Comparison of ENCODE assay signal across 25 cellular contexts in genomic region chr2:8496617-8497016, GRCh38.
DNase-seq lines count a peak whose midpoint lies in the region; ATAC-seq and TF ChIP-seq lines count a peak whose summit lies in the region.
"Had no signal": no experiment of that assay in that cellular context is flagged by ENCODE, and none has a peak within 500 bp of the region (broad histone marks: within the 10 kb centered on the region; RNA-seq: fewer than 3 reads in every experiment).

No MANE protein-coding gene starts in this region.

- ATAC-seq in stimulated activated effector memory CD8-positive, alpha-beta T cell treated with anti-CD3 and anti-CD28 coated beads, Interleukin-12 subunit alpha, Interleukin-12 subunit beta, amount 100 ng/mL, for 72 hours, result no peak
- ATAC-seq in GM21737 (IDR thresholded peaks at IDR 0.05; ENCODE audit: unreplicated experiment), result no peak
- ATAC-seq: activated T-cell treated with anti-CD3 and anti-CD28 coated beads, Interleukin-2, amount 50 U/mL, for 4 hours; effector memory CD8-positive, alpha-beta T cell; SK-N-SH treated with all-trans-retinoic acid at 6 μM for 48 hours; stimulated activated memory B cell treated with anti-CD40 and anti-IgM and Interleukin-4, amounts not matched to agents 10 μg/mL and 1 μg/mL and 100 μg/mL, for 72 hours had no signal

- H3K36me3 Mint-ChIP-seq in chondrocyte (ENCODE audit: low read depth), result no peaks in the 10 kb centered on the region
- H3K36me3 Mint-ChIP-seq in immature natural killer cell, result no peaks in the 10 kb centered on the region
- H3K36me3 Mint-ChIP-seq in stimulated activated effector memory CD8-positive, alpha-beta T cell treated with anti-CD3 and anti-CD28 coated beads, Interleukin-12 subunit alpha, Interleukin-12 subunit beta, amount 100 ng/mL, for 72 hours, result peaks cover 5% of the 10 kb centered on the region
- H3K36me3 Mint-ChIP-seq: CD4-positive, CD25-positive, alpha-beta regulatory T cell; naive B cell; stimulated activated memory B cell treated with anti-CD40 and anti-IgM and Interleukin-4, amounts not matched to agents 10 μg/mL and 1 μg/mL and 100 μg/mL, for 72 hours had no signal

- no peak overlapping the region for H3K4me3 Mint-ChIP-seq in chondrocyte (ENCODE audit: unreplicated experiment)
- H3K4me3 Mint-ChIP-seq in immature natural killer cell, result no peak overlapping the region
- no peak overlapping the region for H3K4me3 Mint-ChIP-seq in stimulated activated effector memory CD8-positive, alpha-beta T cell treated with anti-CD3 and anti-CD28 coated beads, Interleukin-12 subunit alpha, Interleukin-12 subunit beta, amount 100 ng/mL, for 72 hours
- H3K4me3 Mint-ChIP-seq: activated CD4-positive, alpha-beta T cell treated with anti-CD3 and anti-CD28 coated beads, Interleukin-2, amount 10 ng/mL, durations not matched to agents 7 days and 5 days; activated T-cell treated with anti-CD3 and anti-CD28 coated beads, Interleukin-2, amount 50 U/mL, for 4 hours; CD4-positive, CD25-positive, alpha-beta regulatory T cell; effector memory CD8-positive, alpha-beta T cell; stimulated activated memory B cell treated with anti-CD40 and anti-IgM and Interleukin-4, amounts not matched to agents 10 μg/mL and 1 μg/mL and 100 μg/mL, for 72 hours had no signal

- DNase-seq in DMS53 (lab: John Stamatoyannopoulos, UW) (peak; percentile 35), DMS53 treated with DMSO at 0.1 percent for 48 hours (lab: John Stamatoyannopoulos, UW; ENCODE audit: unreplicated experiment) (no peak), chondrocyte (ENCODE audit: low spot score) (peak; percentile 24), immature natural killer cell (no peak), NCI-H1417 (lab: John Stamatoyannopoulos, UW) (no peak), HEK293T (ENCODE audit: extremely low spot score) (no peak)
- DNase-seq in stimulated activated effector memory CD8-positive, alpha-beta T cell treated with anti-CD3 and anti-CD28 coated beads, Interleukin-12 subunit alpha, Interleukin-12 subunit beta, amount 100 ng/mL, for 72 hours (ENCODE audit: low spot score in 2 of 2), result no peak
- DNase-seq: 8988T; activated CD4-positive, alpha-beta T cell treated with anti-CD3 and anti-CD28 coated beads, Interleukin-2, amount 10 ng/mL, durations not matched to agents 7 days and 5 days; activated naive CD4-positive, alpha-beta T cell; activated T-cell treated with anti-CD3 and anti-CD28 coated beads, Interleukin-2, amount 50 U/mL, for 4 hours; amniotic stem cell; CD4-positive, CD25-positive, alpha-beta regulatory T cell; effector memory CD8-positive, alpha-beta T cell; mesenchymal stem cell; naive B cell; NCI-H1105; NCI-H2081; NCI-H774; RPMI8226; stimulated activated CD4-positive, alpha-beta T cell treated with anti-CD3 and anti-CD28 coated beads, Interleukin-4, amount 100 ng/mL, for 24 hours; WERI-Rb-1 had no signal

- H3K9me3 Mint-ChIP-seq in chondrocyte (ENCODE audit: low read depth), result no peaks in the 10 kb centered on the region
- no peaks in the 10 kb centered on the region for H3K9me3 Mint-ChIP-seq in immature natural killer cell
- H3K9me3 Mint-ChIP-seq in stimulated activated effector memory CD8-positive, alpha-beta T cell treated with anti-CD3 and anti-CD28 coated beads, Interleukin-12 subunit alpha, Interleukin-12 subunit beta, amount 100 ng/mL, for 72 hours, result no peaks in the 10 kb centered on the region
- H3K9me3 Mint-ChIP-seq: activated CD4-positive, alpha-beta T cell treated with anti-CD3 and anti-CD28 coated beads, Interleukin-2, amount 10 ng/mL, durations not matched to agents 7 days and 5 days; activated T-cell treated with anti-CD3 and anti-CD28 coated beads, Interleukin-2, amount 50 U/mL, for 4 hours; CD4-positive, CD25-positive, alpha-beta regulatory T cell; effector memory CD8-positive, alpha-beta T cell; naive B cell; stimulated activated memory B cell treated with anti-CD40 and anti-IgM and Interleukin-4, amounts not matched to agents 10 μg/mL and 1 μg/mL and 100 μg/mL, for 72 hours had no signal

- no peak for TF ChIP-seq CTCF in chondrocyte (IDR thresholded peaks at IDR 0.05)

- CTCF ChIA-PET in HEK293T (lab: Yijun Ruan, JAX), result no interaction called here

- H3K27ac Mint-ChIP-seq in chondrocyte (ENCODE audit: unreplicated experiment), result no peak overlapping the region
- H3K27ac Mint-ChIP-seq in immature natural killer cell, result peak overlapping the region in 4 of 6 donors; percentile 33 to 53 (median 45)
- H3K27ac Mint-ChIP-seq in stimulated activated effector memory CD8-positive, alpha-beta T cell treated with anti-CD3 and anti-CD28 coated beads, Interleukin-12 subunit alpha, Interleukin-12 subunit beta, amount 100 ng/mL, for 72 hours, result peak overlapping the region; percentile 4
- H3K27ac Mint-ChIP-seq: activated CD4-positive, alpha-beta T cell treated with anti-CD3 and anti-CD28 coated beads, Interleukin-2, amount 10 ng/mL, durations not matched to agents 7 days and 5 days; CD4-positive, CD25-positive, alpha-beta regulatory T cell; naive B cell; stimulated activated memory B cell treated with anti-CD40 and anti-IgM and Interleukin-4, amounts not matched to agents 10 μg/mL and 1 μg/mL and 100 μg/mL, for 72 hours had no signal

- H3K4me1 Mint-ChIP-seq in chondrocyte (ENCODE audit: low read depth) (peaks cover 22% of the 10 kb centered on the region), immature natural killer cell (peaks cover 6 to 21% of the 10 kb centered on the region in 2 donors)
- H3K4me1 Mint-ChIP-seq in stimulated activated effector memory CD8-positive, alpha-beta T cell treated with anti-CD3 and anti-CD28 coated beads, Interleukin-12 subunit alpha, Interleukin-12 subunit beta, amount 100 ng/mL, for 72 hours, result peaks cover 38% of the 10 kb centered on the region
- H3K4me1 Mint-ChIP-seq: CD4-positive, CD25-positive, alpha-beta regulatory T cell had no signal

- no peaks in the 10 kb centered on the region for H3K27me3 Mint-ChIP-seq in chondrocyte (ENCODE audit: low read depth)
- H3K27me3 Mint-ChIP-seq in immature natural killer cell (ENCODE audit: low read depth in 3 of 3), result peaks cover 0 to 6% (median 0%) of the 10 kb centered on the region in 3 donors
- H3K27me3 Mint-ChIP-seq: activated CD4-positive, alpha-beta T cell treated with anti-CD3 and anti-CD28 coated beads, Interleukin-2, amount 10 ng/mL, durations not matched to agents 7 days and 5 days; CD4-positive, CD25-positive, alpha-beta regulatory T cell; effector memory CD8-positive, alpha-beta T cell had no signal

- POLR2A ChIA-PET in HEK293T (lab: Yijun Ruan, JAX), result no interaction called here

TF ChIP-seq in HEK293T, 16 proteins besides CTCF, POLR2A, EP300 and RAD21:
- TF ChIP-seq HDGF (IDR thresholded peaks at IDR 0.05; ENCODE audit: borderline replicate concordance), result no peak
- no peak for TF ChIP-seq FOXM1 (IDR thresholded peaks at IDR 0.05; ENCODE audit: borderline replicate concordance)
- TF ChIP-seq L3MBTL2 (conservative IDR thresholded peaks at IDR 0.05), result no peak
- no peak for TF ChIP-seq SP1 (IDR thresholded peaks at IDR 0.05)
- no peak for TF ChIP-seq ARNT (IDR thresholded peaks at IDR 0.05)
- no peak for TF ChIP-seq SUZ12 (IDR thresholded peaks at IDR 0.05)
- no peak for TF ChIP-seq FOXA1 (IDR thresholded peaks at IDR 0.05)
- TF ChIP-seq CTBP1 (IDR thresholded peaks at IDR 0.05; ENCODE audit: borderline replicate concordance), result no peak
- TF ChIP-seq BHLHE40 (IDR thresholded peaks at IDR 0.05; ENCODE audit: borderline replicate concordance), result no peak
- no peak for TF ChIP-seq ELF4 (IDR thresholded peaks at IDR 0.05)
- no peak for TF ChIP-seq TARDBP (IDR thresholded peaks at IDR 0.05)
- no peak for TF ChIP-seq LEF1 (IDR thresholded peaks at IDR 0.05; ENCODE audit: borderline replicate concordance)
- no peak for TF ChIP-seq ZNF384 (IDR thresholded peaks at IDR 0.05)
- TF ChIP-seq NFRKB (IDR thresholded peaks at IDR 0.05), result no peak
- no peak for TF ChIP-seq PKNOX1 (IDR thresholded peaks at IDR 0.05)
- no peak for TF ChIP-seq FOXK2 (IDR thresholded peaks at IDR 0.05)

Comparison
In these comparisons a context has a peak if more than half of its experiments do, and no peak if none do; other contexts are left out.
1. DNase-seq: peak in DMS53 (single experiment) and chondrocyte (single experiment); none in DMS53 treated with DMSO at 0.1 percent for 48 hours (single experiment), immature natural killer cell (0 of 3), stimulated activated effector memory CD8-positive, alpha-beta T cell treated with anti-CD3 and anti-CD28 coated beads, Interleukin-12 subunit alpha, Interleukin-12 subunit beta, amount 100 ng/mL, for 72 hours (0 of 2), NCI-H1417 (0 of 3) and HEK293T (single experiment).